Comparison of ENCODE assay signal across 20 cellular contexts in genomic region chr17:44977065-44977464, GRCh38. TPM values are rescaled to one million over a fixed set of nuclear protein-coding genes. Genes with fewer than 3 reads are reported as not detected.
DNase-seq lines count a peak whose midpoint lies in the region; ATAC-seq and TF ChIP-seq lines count a peak whose summit lies in the region.
"Had no signal": no experiment of that assay in that cellular context is flagged by ENCODE, and none has a peak within 500 bp of the region (broad histone marks: within the 10 kb centered on the region; RNA-seq: fewer than 3 reads in every experiment).

No MANE protein-coding gene starts in this region.

- intact Hi-C loops in Right ventricle myocardium superior (cut with DNase I), result no loop called here
- intact Hi-C loops in CD4-positive, alpha-beta T cell (cut with DNase I, micrococcal nuclease), result no loop called here

- H3K4me3 ChIP-seq in right atrium auricular region (no peak overlapping the region), OCI-LY3 (ENCODE audit: low read length) (no peak overlapping the region), muscle layer of colon (ENCODE audit: low read depth in 1 of 2, low read length in 2 of 2) (no peak overlapping the region)
- H3K4me3 ChIP-seq: GM23248 had no signal

- peaks cover 0 to 51% of the 10 kb centered on the region in 2 donors for H3K4me1 ChIP-seq in right atrium auricular region
- H3K4me1 ChIP-seq in OCI-LY3 (ENCODE audit: low read length), result no peaks in the 10 kb centered on the region
- peaks cover 57% of the 10 kb centered on the region for H3K4me1 ChIP-seq in muscle layer of colon (ENCODE audit: insufficient read depth, low read length)

- no peaks in the 10 kb centered on the region for H3K4me1 Mint-ChIP-seq in CD4-positive, alpha-beta T cell (ENCODE audit: low read depth)

- no peak overlapping the region for H2AFZ ChIP-seq in OCI-LY3 (ENCODE audit: low read depth, low read length)
- H2AFZ ChIP-seq: GM23248 had no signal

- no peaks in the 10 kb centered on the region for H3K9me3 Mint-ChIP-seq in CD4-positive, alpha-beta T cell
- H3K9me3 Mint-ChIP-seq: activated CD4-positive, alpha-beta memory T cell treated with anti-CD3 and anti-CD28 coated beads, Interleukin-2, amount 10 ng/mL, durations not matched to agents 7 days and 5 days; activated naive CD4-positive, alpha-beta T cell treated with anti-CD3 and anti-CD28 coated beads for 36 hours; activated T-cell treated with anti-CD3 and anti-CD28 coated beads, Interleukin-2, amount 50 U/mL, for 24 hours had no signal

- ATAC-seq in Right ventricle myocardium superior (ENCODE audit: poor library complexity), result no peak
- no peak for ATAC-seq in CD4-positive, alpha-beta T cell (ENCODE audit: poor library complexity)

- no peak overlapping the region for H3K27ac Mint-ChIP-seq in CD4-positive, alpha-beta T cell
- H3K27ac Mint-ChIP-seq: activated CD4-positive, alpha-beta memory T cell treated with anti-CD3 and anti-CD28 coated beads, Interleukin-2, amount 10 ng/mL, durations not matched to agents 7 days and 5 days; activated naive CD4-positive, alpha-beta T cell treated with anti-CD3 and anti-CD28 coated beads for 36 hours; activated T-cell treated with anti-CD3 and anti-CD28 coated beads, Interleukin-2, amount 50 U/mL, for 24 hours had no signal

- H3K79me2 ChIP-seq in OCI-LY3 (ENCODE audit: low read length), result no peaks in the 10 kb centered on the region

- H3K36me3 Mint-ChIP-seq in CD4-positive, alpha-beta T cell (ENCODE audit: low read depth), result no peaks in the 10 kb centered on the region

- CTCF ChIA-PET in CD4-positive, alpha-beta T cell (lab: Charles Lee), result no interaction called here

- peaks cover 56% of the 10 kb centered on the region for H3K27me3 Mint-ChIP-seq in CD4-positive, alpha-beta T cell

- H3K4me2 ChIP-seq in OCI-LY3 (ENCODE audit: low read length), result no peak overlapping the region

- H3K36me3 ChIP-seq in right atrium auricular region (no peaks in the 10 kb centered on the region), OCI-LY3 (replicated peaks; ENCODE audit: low read depth, low read length) (no peaks in the 10 kb centered on the region), muscle layer of colon (ENCODE audit: insufficient read depth, low read length) (no peaks in the 10 kb centered on the region)

- TF ChIP-seq CTCF in right atrium auricular region (IDR thresholded peaks at IDR 0.05) (no peak), OCI-LY3 (IDR thresholded peaks at IDR 0.05; ENCODE audit: low read depth, low read length) (peak; percentile 11; the same call in 1 of the 2 replicates)
- TF ChIP-seq CTCF in CD4-positive, alpha-beta T cell (IDR thresholded peaks at IDR 0.05), result no peak

- H3K9ac ChIP-seq in OCI-LY3 (ENCODE audit: low read length) (no peak overlapping the region), muscle layer of colon (ENCODE audit: low read length) (no peak overlapping the region)
- H3K9ac ChIP-seq: GM23248 had no signal

- DNase-seq in right atrium auricular region (ENCODE audit: low spot score) (no peak), Right ventricle myocardium superior (no peak), NCI-H774 (lab: John Stamatoyannopoulos, UW) (no peak), NOMO-1 treated with DMSO at 0.1 percent for 48 hours (lab: John Stamatoyannopoulos, UW; ENCODE audit: unreplicated experiment) (no peak), cerebellar nuclear complex (lab: John Stamatoyannopoulos, UW) (no peak)
- no peak for DNase-seq in CD4-positive, alpha-beta T cell
- DNase-seq: activated CD4-positive, alpha-beta memory T cell treated with anti-CD3 and anti-CD28 coated beads, Interleukin-2, amount 10 ng/mL, durations not matched to agents 7 days and 5 days; activated CD4-positive, CD25-positive, alpha-beta regulatory T cell; activated naive CD4-positive, alpha-beta T cell treated with anti-CD3 and anti-CD28 coated beads for 36 hours; activated T-cell treated with anti-CD3 and anti-CD28 coated beads, Interleukin-2, amount 50 U/mL, for 24 hours; anterior cingulate cortex; DMS 273 treated with DMSO at 0.1 percent for 48 hours; effector CD8-positive, alpha-beta T cell; GM23248; KBM-7; MV-4-11; occipital lobe; stimulated activated CD4-positive, alpha-beta T cell treated with anti-CD3 and anti-CD28 coated beads, Interleukin-15, amount 100 ng/mL, for 24 hours had no signal

- peak overlapping the region; percentile 68 to 76 for H3K27ac ChIP-seq in right atrium auricular region
- no peak overlapping the region for H3K27ac ChIP-seq in OCI-LY3 (ENCODE audit: low read length)
- H3K27ac ChIP-seq in muscle layer of colon (ENCODE audit: low read depth, low read length), result peak overlapping the region; percentile 86
- H3K27ac ChIP-seq in CD4-positive, alpha-beta T cell (ENCODE audit: low read depth, low read length), result no peak overlapping the region
- H3K27ac ChIP-seq: GM23248 had no signal

- H3K4me3 Mint-ChIP-seq in CD4-positive, alpha-beta T cell, result no peak overlapping the region
- H3K4me3 Mint-ChIP-seq: activated CD4-positive, alpha-beta memory T cell treated with anti-CD3 and anti-CD28 coated beads, Interleukin-2, amount 10 ng/mL, durations not matched to agents 7 days and 5 days; activated naive CD4-positive, alpha-beta T cell treated with anti-CD3 and anti-CD28 coated beads for 36 hours; activated T-cell treated with anti-CD3 and anti-CD28 coated beads, Interleukin-2, amount 50 U/mL, for 24 hours had no signal

- POLR2A ChIA-PET in CD4-positive, alpha-beta T cell (lab: Charles Lee), result no interaction called here

- H4K20me1 ChIP-seq in OCI-LY3 (ENCODE audit: insufficient read depth, low read length), result no peaks in the 10 kb centered on the region

- H3K9me3 ChIP-seq in right atrium auricular region, result no peaks in the 10 kb centered on the region
- no peaks in the 10 kb centered on the region for H3K9me3 ChIP-seq in OCI-LY3 (ENCODE audit: insufficient read depth, low read length)
- no peaks in the 10 kb centered on the region for H3K9me3 ChIP-seq in muscle layer of colon (ENCODE audit: low read length)
- H3K9me3 ChIP-seq in CD4-positive, alpha-beta T cell (ENCODE audit: control insufficient read depth, low read length), result no peaks in the 10 kb centered on the region

- H3K27me3 ChIP-seq in right atrium auricular region, result no peaks in the 10 kb centered on the region
- peaks cover 43% of the 10 kb centered on the region for H3K27me3 ChIP-seq in OCI-LY3 (ENCODE audit: low read depth, low read length)
- no peaks in the 10 kb centered on the region for H3K27me3 ChIP-seq in muscle layer of colon (ENCODE audit: control insufficient read depth in 1 of 2, insufficient read depth in 2 of 2, low read length in 2 of 2)
- peaks cover 30% of the 10 kb centered on the region for H3K27me3 ChIP-seq in CD4-positive, alpha-beta T cell (ENCODE audit: control insufficient read depth, insufficient read depth, low read length)

RNA-seq across cellular contexts. Expression of gene C1QL1, which starts 9.0 kb away (rescaled TPM):
- 1 to 10 TPM; 1.6 to 3.6 TPM for total RNA-seq in right atrium auricular region
- 7.3 TPM for total RNA-seq in Right ventricle myocardium superior
- total RNA-seq in CD4-positive, alpha-beta T cell, result not detected

RNA-seq across cellular contexts. Expression of gene KIF18B, which starts 29.5 kb away (rescaled TPM):
- total RNA-seq in right atrium auricular region, result under 1 TPM; 0.12 to 0.44 TPM
- 1.8 TPM for total RNA-seq in Right ventricle myocardium superior
- under 1 TPM; 0.05 to 0.08 TPM for total RNA-seq in CD4-positive, alpha-beta T cell

Comparison
In these comparisons a context has a peak if more than half of its experiments do, and no peak if none do; other contexts are left out.
1. H3K27ac ChIP-seq: peak in right atrium auricular region (2 of 2) and muscle layer of colon (single experiment); none in OCI-LY3 (single experiment) and CD4-positive, alpha-beta T cell (single experiment).